In the genomic region with DNA sequence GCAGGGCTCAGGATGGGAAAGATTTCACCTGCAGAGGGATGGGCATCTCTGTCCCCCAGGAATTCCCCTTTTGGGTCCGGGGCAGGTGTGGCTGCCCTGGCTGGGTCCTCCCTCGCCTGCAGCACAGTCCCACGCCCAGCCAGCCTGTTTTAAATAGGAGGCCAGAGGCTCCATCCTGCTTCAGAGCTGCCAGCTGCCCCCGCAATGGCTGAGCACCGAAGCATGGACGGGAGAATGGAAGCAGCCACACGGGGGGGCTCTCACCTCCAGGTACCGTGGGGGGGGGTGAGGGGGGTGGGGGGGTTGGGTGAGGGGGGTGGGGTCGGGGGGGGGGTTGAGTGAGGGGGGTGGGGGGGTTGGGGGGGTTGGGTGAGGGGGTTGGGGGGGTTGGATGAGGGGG, we compare ENCODE assay signal across 1 cellular context.
TF ChIP-seq lines count a peak whose summit lies in the region.

No MANE protein-coding gene starts in this region.

TF ChIP-seq in GM12878, 131 proteins besides CTCF, POLR2A, EP300 and RAD21:
- no peak for TF ChIP-seq IRF4 (IDR thresholded peaks at IDR 0.05; ENCODE audit: low read depth, low read length)
- peak; percentile 65; the same call in 1 of the 2 replicates for TF ChIP-seq PAX5 (IDR thresholded peaks at IDR 0.05; ENCODE audit: borderline replicate concordance, low read depth, low read length)
- peak in 1 of 2 experiments; percentile 78; a peak in 2 of 3 replicates for TF ChIP-seq EGR1 (IDR thresholded peaks at IDR 0.05; ENCODE audit: borderline replicate concordance in 1 of 2, low read depth in 2 of 2, low read length in 2 of 2)
- TF ChIP-seq IKZF1 (conservative IDR thresholded peaks at IDR 0.05): 0 out of 2 replicates have a peak, but pooled peaks have one; percentile 18
- no peak for TF ChIP-seq NFYA (IDR thresholded peaks at IDR 0.05; ENCODE audit: borderline replicate concordance, low read depth, low read length)
- TF ChIP-seq MYB (IDR thresholded peaks at IDR 0.05; ENCODE audit: borderline replicate concordance, low read depth, low read length): no peak
- TF ChIP-seq, protein P1, sequence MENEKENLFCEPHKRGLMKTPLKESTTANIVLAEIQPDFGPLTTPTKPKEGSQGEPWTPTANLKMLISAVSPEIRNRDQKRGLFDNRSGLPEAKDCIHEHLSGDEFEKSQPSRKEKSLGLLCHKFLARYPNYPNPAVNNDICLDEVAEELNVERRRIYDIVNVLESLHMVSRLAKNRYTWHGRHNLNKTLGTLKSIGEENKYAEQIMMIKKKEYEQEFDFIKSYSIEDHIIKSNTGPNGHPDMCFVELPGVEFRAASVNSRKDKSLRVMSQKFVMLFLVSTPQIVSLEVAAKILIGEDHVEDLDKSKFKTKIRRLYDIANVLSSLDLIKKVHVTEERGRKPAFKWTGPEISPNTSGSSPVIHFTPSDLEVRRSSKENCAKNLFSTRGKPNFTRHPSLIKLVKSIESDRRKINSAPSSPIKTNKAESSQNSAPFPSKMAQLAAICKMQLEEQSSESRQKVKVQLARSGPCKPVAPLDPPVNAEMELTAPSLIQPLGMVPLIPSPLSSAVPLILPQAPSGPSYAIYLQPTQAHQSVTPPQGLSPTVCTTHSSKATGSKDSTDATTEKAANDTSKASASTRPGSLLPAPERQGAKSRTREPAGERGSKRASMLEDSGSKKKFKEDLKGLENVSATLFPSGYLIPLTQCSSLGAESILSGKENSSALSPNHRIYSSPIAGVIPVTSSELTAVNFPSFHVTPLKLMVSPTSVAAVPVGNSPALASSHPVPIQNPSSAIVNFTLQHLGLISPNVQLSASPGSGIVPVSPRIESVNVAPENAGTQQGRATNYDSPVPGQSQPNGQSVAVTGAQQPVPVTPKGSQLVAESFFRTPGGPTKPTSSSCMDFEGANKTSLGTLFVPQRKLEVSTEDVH (IDR thresholded peaks at IDR 0.05; ENCODE audit: low read depth, partially characterized antibody): no peak
- TF ChIP-seq LARP7 (IDR thresholded peaks at IDR 0.05): no peak
- TF ChIP-seq, protein P2, sequence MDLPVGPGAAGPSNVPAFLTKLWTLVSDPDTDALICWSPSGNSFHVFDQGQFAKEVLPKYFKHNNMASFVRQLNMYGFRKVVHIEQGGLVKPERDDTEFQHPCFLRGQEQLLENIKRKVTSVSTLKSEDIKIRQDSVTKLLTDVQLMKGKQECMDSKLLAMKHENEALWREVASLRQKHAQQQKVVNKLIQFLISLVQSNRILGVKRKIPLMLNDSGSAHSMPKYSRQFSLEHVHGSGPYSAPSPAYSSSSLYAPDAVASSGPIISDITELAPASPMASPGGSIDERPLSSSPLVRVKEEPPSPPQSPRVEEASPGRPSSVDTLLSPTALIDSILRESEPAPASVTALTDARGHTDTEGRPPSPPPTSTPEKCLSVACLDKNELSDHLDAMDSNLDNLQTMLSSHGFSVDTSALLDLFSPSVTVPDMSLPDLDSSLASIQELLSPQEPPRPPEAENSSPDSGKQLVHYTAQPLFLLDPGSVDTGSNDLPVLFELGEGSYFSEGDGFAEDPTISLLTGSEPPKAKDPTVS (IDR thresholded peaks at IDR 0.05; ENCODE audit: low read depth, low read length): no peak
- no peak for TF ChIP-seq TBL1XR1 (IDR thresholded peaks at IDR 0.05; ENCODE audit: low read depth, low read length)
- no peak for TF ChIP-seq SPI1 (IDR thresholded peaks at IDR 0.05; ENCODE audit: borderline replicate concordance, insufficient read depth, low read depth, low read length)
- no peak for TF ChIP-seq NBN (IDR thresholded peaks at IDR 0.05)
- TF ChIP-seq SREBF2 (IDR thresholded peaks at IDR 0.05; ENCODE audit: low read length): no peak
- TF ChIP-seq RAD51 (IDR thresholded peaks at IDR 0.05): no peak
- no peak for TF ChIP-seq ATF7 (IDR thresholded peaks at IDR 0.05; ENCODE audit: low read depth)
- TF ChIP-seq MTA2 (IDR thresholded peaks at IDR 0.05; ENCODE audit: low read depth): no peak
- TF ChIP-seq POLR2AphosphoS5 (IDR thresholded peaks at IDR 0.05; ENCODE audit: low read length): no peak
- no peak for TF ChIP-seq MTA3 (IDR thresholded peaks at IDR 0.05; ENCODE audit: borderline replicate concordance, low read length)
- TF ChIP-seq, protein P3, sequence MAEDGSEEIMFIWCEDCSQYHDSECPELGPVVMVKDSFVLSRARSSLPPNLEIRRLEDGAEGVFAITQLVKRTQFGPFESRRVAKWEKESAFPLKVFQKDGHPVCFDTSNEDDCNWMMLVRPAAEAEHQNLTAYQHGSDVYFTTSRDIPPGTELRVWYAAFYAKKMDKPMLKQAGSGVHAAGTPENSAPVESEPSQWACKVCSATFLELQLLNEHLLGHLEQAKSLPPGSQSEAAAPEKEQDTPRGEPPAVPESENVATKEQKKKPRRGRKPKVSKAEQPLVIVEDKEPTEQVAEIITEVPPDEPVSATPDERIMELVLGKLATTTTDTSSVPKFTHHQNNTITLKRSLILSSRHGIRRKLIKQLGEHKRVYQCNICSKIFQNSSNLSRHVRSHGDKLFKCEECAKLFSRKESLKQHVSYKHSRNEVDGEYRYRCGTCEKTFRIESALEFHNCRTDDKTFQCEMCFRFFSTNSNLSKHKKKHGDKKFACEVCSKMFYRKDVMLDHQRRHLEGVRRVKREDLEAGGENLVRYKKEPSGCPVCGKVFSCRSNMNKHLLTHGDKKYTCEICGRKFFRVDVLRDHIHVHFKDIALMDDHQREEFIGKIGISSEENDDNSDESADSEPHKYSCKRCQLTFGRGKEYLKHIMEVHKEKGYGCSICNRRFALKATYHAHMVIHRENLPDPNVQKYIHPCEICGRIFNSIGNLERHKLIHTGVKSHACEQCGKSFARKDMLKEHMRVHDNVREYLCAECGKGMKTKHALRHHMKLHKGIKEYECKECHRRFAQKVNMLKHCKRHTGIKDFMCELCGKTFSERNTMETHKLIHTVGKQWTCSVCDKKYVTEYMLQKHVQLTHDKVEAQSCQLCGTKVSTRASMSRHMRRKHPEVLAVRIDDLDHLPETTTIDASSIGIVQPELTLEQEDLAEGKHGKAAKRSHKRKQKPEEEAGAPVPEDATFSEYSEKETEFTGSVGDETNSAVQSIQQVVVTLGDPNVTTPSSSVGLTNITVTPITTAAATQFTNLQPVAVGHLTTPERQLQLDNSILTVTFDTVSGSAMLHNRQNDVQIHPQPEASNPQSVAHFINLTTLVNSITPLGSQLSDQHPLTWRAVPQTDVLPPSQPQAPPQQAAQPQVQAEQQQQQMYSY (CRISPR knock-in tag; IDR thresholded peaks at IDR 0.05): no peak
- no peak for TF ChIP-seq SMC3 (IDR thresholded peaks at IDR 0.05; ENCODE audit: borderline replicate concordance, low read length)
- TF ChIP-seq HDGF (IDR thresholded peaks at IDR 0.05): no peak
TF ChIP-seq in GM12878: peak in this region for 3.
